Comparison of ENCODE assay signal across 14 cellular contexts in genomic region chrX:153781428-153782047, GRCh38. TPM values are rescaled to one million over a fixed set of nuclear protein-coding genes. Genes with fewer than 3 reads are reported as not detected.
DNase-seq lines count a peak whose midpoint lies in the region; ATAC-seq and TF ChIP-seq lines count a peak whose summit lies in the region.
"Had no signal": no experiment of that assay in that cellular context is flagged by ENCODE, and none has a peak within 500 bp of the region (broad histone marks: within the 10 kb centered on the region; RNA-seq: fewer than 3 reads in every experiment).

No MANE protein-coding gene starts in this region.

- BruUV-seq in PC-3 (replicated peaks; lab: Mats Ljungman, UMichigan) = no TSS peak

- ATAC-seq in PC-3 = peak; percentile 5; the same call in 1 of the 2 replicates
- peak; percentile 8 for ATAC-seq in left lobe of liver
- no peak for ATAC-seq in GM21447 (IDR thresholded peaks at IDR 0.05; ENCODE audit: unreplicated experiment)
- ATAC-seq: activated CD4-positive, CD25-positive, alpha-beta regulatory T cell treated with anti-CD3 and anti-CD28 coated beads, Interleukin-2, amount 50 U/mL, for 24 hours had no signal

- H4K20me1 ChIP-seq in PC-3 (ENCODE audit: low read length) = no peaks in the 10 kb centered on the region

- H3K9ac ChIP-seq in PC-3 (ENCODE audit: low read length) = no peak overlapping the region

- no peaks in the 10 kb centered on the region for H3K36me3 ChIP-seq in PC-3 (ENCODE audit: low read depth, low read length)
- peaks cover 0 to 24% (median 18%) of the 10 kb centered on the region in 3 donors for H3K36me3 ChIP-seq in tibial artery

- H3K9me2 ChIP-seq in PC-3 (replicated peaks; ENCODE audit: low read length) = no peaks in the 10 kb centered on the region

- no peaks in the 10 kb centered on the region for H3F3A ChIP-seq in PC-3 (ENCODE audit: low read length, unreplicated experiment)

- CTCF ChIA-PET in PC-3 (lab: Charles Lee) = no interaction called here

- H3K4me3 ChIP-seq in PC-3 (ENCODE audit: low read length) = no peak overlapping the region
- H3K4me3 ChIP-seq in tibial artery = peak overlapping the region; percentile 36 to 43
- H3K4me3 ChIP-seq: smooth muscle cell had no signal

- intact Hi-C loops in PC-3 (cut with micrococcal nuclease) = no loop called here
- intact Hi-C loops in tibial artery (cut with DNase I; ENCODE audit: low total_unique reads) = no loop called here

- no peaks in the 10 kb centered on the region for H3K79me2 ChIP-seq in PC-3 (ENCODE audit: low read length)

- no peaks in the 10 kb centered on the region for H3K9me3 ChIP-seq in PC-3 (ENCODE audit: low read length)
- no peaks in the 10 kb centered on the region for H3K9me3 ChIP-seq in tibial artery

- no peak overlapping the region for H2AFZ ChIP-seq in PC-3 (ENCODE audit: low read length)

- H3K4me1 ChIP-seq in PC-3 (ENCODE audit: insufficient read depth, low read length) (no peaks in the 10 kb centered on the region), tibial artery (peaks cover 0 to 24% (median 14%) of the 10 kb centered on the region in 4 donors)

- POLR2A ChIA-PET in PC-3 (lab: Charles Lee; ENCODE audit: unreplicated experiment) = no interaction called here

- H3K4me2 ChIP-seq in PC-3 (ENCODE audit: low read length) = no peak overlapping the region
- H3K4me2 ChIP-seq: smooth muscle cell had no signal

- peak; percentile 9 to 28 for DNase-seq in NCI-H526 (lab: John Stamatoyannopoulos, UW)
- no peak for DNase-seq in NCI-H526 treated with DMSO at 0.1 percent for 48 hours (lab: John Stamatoyannopoulos, UW)
- no peak for DNase-seq in PC-3
- DNase-seq in left lobe of liver (ENCODE audit: low spot score) = no peak
- DNase-seq in tibial artery = no peak
- no peak for DNase-seq in NCI-H146 (lab: John Stamatoyannopoulos, UW)
- no peak for DNase-seq in NCI-H1105 treated with DMSO at 0.1 percent for 48 hours (lab: John Stamatoyannopoulos, UW)
- DNase-seq: activated T-cell treated with anti-CD3 and anti-CD28 coated beads, Interleukin-2, amount 50 U/mL, for 24 hours; effector CD8-positive, alpha-beta T cell; foreskin melanocyte had no signal

- TF ChIP-seq CTCF in PC-3 (conservative IDR thresholded peaks at IDR 0.05; ENCODE audit: low read depth, low read length) = no peak
- TF ChIP-seq CTCF in tibial artery (IDR thresholded peaks at IDR 0.05) = no peak

- H3K27ac ChIP-seq in PC-3 (ENCODE audit: low read length) (no peak overlapping the region), tibial artery (peak overlapping the region; percentile 78 to 81)

- H3K27me3 ChIP-seq in PC-3 (ENCODE audit: low read length) (no peaks in the 10 kb centered on the region), tibial artery (no peaks in the 10 kb centered on the region)

RNA-seq across cellular contexts. Expression of gene SRPK3, which starts 0.7 kb away (rescaled TPM):
- total RNA-seq in PC-3 (2014; rRNA removed) = 0.40 and 1.5 TPM in 2 replicates
- not detected for total RNA-seq in left lobe of liver
- total RNA-seq: H7, smooth muscle cell had no signal

RNA-seq across cellular contexts. Expression of gene IDH3G, which starts 12.6 kb away (rescaled TPM):
- total RNA-seq in PC-3 (2014; rRNA removed) = 88.6 and 104 TPM in 2 replicates
- total RNA-seq in left lobe of liver = 25.4 TPM

RNA-seq across cellular contexts. Expression of gene SSR4, which starts 12.9 kb away (rescaled TPM):
- 232 and 298 TPM in 2 replicates for total RNA-seq in PC-3 (2014; rRNA removed)
- 211 TPM for total RNA-seq in left lobe of liver

RNA-seq across cellular contexts. Expression of gene PLXNB3, which starts 17.5 kb away (rescaled TPM):
- total RNA-seq in PC-3 (2014; rRNA removed) = 27.3 and 43.5 TPM in 2 replicates
- 1.4 TPM for total RNA-seq in left lobe of liver
- total RNA-seq: H7 had no signal

RNA-seq across cellular contexts. Expression of gene PDZD4, which starts 48.8 kb away (rescaled TPM):
- total RNA-seq in PC-3 (2014; rRNA removed) = 0.26 and 0.63 TPM in 2 replicates
- 0.91 TPM for total RNA-seq in left lobe of liver

Comparison
In these comparisons a context has a peak if more than half of its experiments do, and no peak if none do; other contexts are left out.
1. DNase-seq: peak in NCI-H526 (2 of 2); none in NCI-H526 treated with DMSO at 0.1 percent for 48 hours (single experiment), PC-3 (single experiment), left lobe of liver (single experiment), tibial artery (0 of 2), NCI-H146 (single experiment) and NCI-H1105 treated with DMSO at 0.1 percent for 48 hours (single experiment).